Comparison of ENCODE assay signal across 37 cellular contexts in genomic region chr6:156514186-156514585, GRCh38.
A peak's percentile ranks its signal among the peaks of the same experiment; 100 is the strongest.
DNase-seq lines count a peak whose midpoint lies in the region; ATAC-seq, FAIRE-seq and TF ChIP-seq lines count a peak whose summit lies in the region.
"Had no signal": no experiment of that assay in that cellular context is flagged by ENCODE, and none has a peak within 500 bp of the region (broad histone marks: within the 10 kb centered on the region; RNA-seq: fewer than 3 reads in every experiment).

No MANE protein-coding gene starts in this region.

- no peak overlapping the region for H3K4me3 ChIP-seq in HepG2 (replicated peaks in 1 of 3; ENCODE audit: insufficient read depth in 1 of 3, low read depth in 2 of 3, low read length in 3 of 3)
- H3K4me3 ChIP-seq in right lobe of liver, result no peak overlapping the region
- no peak overlapping the region for H3K4me3 ChIP-seq in esophagus muscularis mucosa
- no peak overlapping the region for H3K4me3 ChIP-seq in stomach smooth muscle (ENCODE audit: low read length in 2 of 2)
- H3K4me3 ChIP-seq: A549; BLaER1; BLaER1 treated with 17β-estradiol and CSF1 and Interleukin-3, amounts not matched to agents 10 nM and 100 nM had no signal

- H3K4me3 Mint-ChIP-seq in stimulated activated effector memory CD8-positive, alpha-beta T cell treated with anti-CD3 and anti-CD28 coated beads, Interleukin-12 subunit alpha, Interleukin-12 subunit beta, amount 100 ng/mL, for 72 hours, result no peak overlapping the region
- H3K4me3 Mint-ChIP-seq: B cell; CD14-positive monocyte; CD4-positive, alpha-beta memory T cell; CD4-positive, alpha-beta T cell; CD4-positive, CD25-positive, alpha-beta regulatory T cell; CD8-positive, alpha-beta memory T cell; CD8-positive, alpha-beta T cell had no signal

- no TSS peak for BruUV-seq in HepG2 (replicated peaks; lab: Mats Ljungman, UMichigan)

- H3K4me2 ChIP-seq in HepG2 (ENCODE audit: low read depth, low read length), result no peak overlapping the region
- H3K4me2 ChIP-seq: A549, BLaER1 had no signal

- ATAC-seq in HepG2 (no peak), right lobe of liver (no peak), HG03432 (IDR thresholded peaks at IDR 0.05; ENCODE audit: unreplicated experiment) (no peak)
- no peak for ATAC-seq in stimulated activated effector memory CD8-positive, alpha-beta T cell treated with anti-CD3 and anti-CD28 coated beads, Interleukin-12 subunit alpha, Interleukin-12 subunit beta, amount 100 ng/mL, for 72 hours
- ATAC-seq: A549; CD8-positive, alpha-beta T cell had no signal

- TF ChIP-seq EP300 in HepG2 (IDR thresholded peaks at IDR 0.05; ENCODE audit: low read depth in 2 of 2, low read length in 2 of 2) (no peak), HepG2 (CRISPR knock-in tag; IDR thresholded peaks at IDR 0.05; ENCODE audit: borderline replicate concordance) (no peak), esophagus muscularis mucosa (IDR thresholded peaks at IDR 0.05) (no peak)

- 51% methylated on average over 7 of the region's 7 CpGs for WGBS in HepG2 (ENCODE audit: low lambda C conversion rate)
- 100% methylated on average over 3 of the region's 7 CpGs for WGBS in right lobe of liver (ENCODE audit: insufficient coverage, low coverage, low lambda C conversion rate, missing lambda C conversion rate)
- WGBS in esophagus muscularis mucosa, result 98% methylated on average over 7 of the region's 7 CpGs

- H3K36me3 ChIP-seq in HepG2 (replicated peaks in 1 of 2; ENCODE audit: control insufficient read depth in 1 of 2, insufficient read depth in 2 of 2, low read length in 2 of 2) (no peaks in the 10 kb centered on the region), right lobe of liver (no peaks in the 10 kb centered on the region), esophagus muscularis mucosa (no peaks in the 10 kb centered on the region), stomach smooth muscle (ENCODE audit: control insufficient read depth in 2 of 2, insufficient read depth in 2 of 2, low read length in 2 of 2) (no peaks in the 10 kb centered on the region)
- H3K36me3 ChIP-seq: BE2C; BLaER1; BLaER1 treated with 17β-estradiol and CSF1 and Interleukin-3, amounts not matched to agents 10 nM and 100 nM had no signal

- CTCF ChIA-PET in HepG2 (lab: Yijun Ruan, JAX; ENCODE audit: low intra/inter-chr PET ratio, low total read pairs), result no interaction called here

- intact Hi-C loops in HepG2 (cut with micrococcal nuclease; ENCODE audit: unreplicated experiment) (no loop called here), right lobe of liver (cut with DNase I) (no loop called here), esophagus muscularis mucosa (cut with DNase I) (no loop called here)

- POLR2A ChIA-PET in HepG2 (lab: Yijun Ruan, JAX), result no interaction called here

- peaks cover 0 to 16% of the 10 kb centered on the region in 2 experiments; a peak in 1 of 5 replicates for H3K27me3 ChIP-seq in HepG2 (ENCODE audit: control insufficient read depth in 1 of 2, insufficient read depth in 2 of 2, low read length in 2 of 2)
- H3K27me3 ChIP-seq in right lobe of liver, result no peaks in the 10 kb centered on the region
- no peaks in the 10 kb centered on the region for H3K27me3 ChIP-seq in esophagus muscularis mucosa
- H3K27me3 ChIP-seq in stomach smooth muscle (ENCODE audit: control insufficient read depth in 1 of 2, insufficient read depth in 2 of 2, low read length in 2 of 2), result no peaks in the 10 kb centered on the region
- H3K27me3 ChIP-seq: BE2C; BLaER1; BLaER1 treated with 17β-estradiol and CSF1 and Interleukin-3, amounts not matched to agents 10 nM and 100 nM had no signal

- H3K9me3 ChIP-seq in HepG2 (ENCODE audit: low read length) (no peaks in the 10 kb centered on the region), right lobe of liver (no peaks in the 10 kb centered on the region), esophagus muscularis mucosa (no peaks in the 10 kb centered on the region), stomach smooth muscle (ENCODE audit: control insufficient read depth in 2 of 2, low read length in 2 of 2) (no peaks in the 10 kb centered on the region)
- H3K9me3 ChIP-seq: A549, BE2C, Caco-2 had no signal

- H2AFZ ChIP-seq in HepG2 (ENCODE audit: low read length), result no peak overlapping the region

- no peaks in the 10 kb centered on the region for H3K36me3 Mint-ChIP-seq in stimulated activated effector memory CD8-positive, alpha-beta T cell treated with anti-CD3 and anti-CD28 coated beads, Interleukin-12 subunit alpha, Interleukin-12 subunit beta, amount 100 ng/mL, for 72 hours
- H3K36me3 Mint-ChIP-seq: CD14-positive monocyte; CD4-positive, alpha-beta memory T cell; CD4-positive, CD25-positive, alpha-beta regulatory T cell; CD8-positive, alpha-beta T cell had no signal

- TF ChIP-seq POLR2A in HepG2 (IDR thresholded peaks at IDR 0.05; ENCODE audit: insufficient read depth in 1 of 2, low read depth in 2 of 2, low read length in 2 of 2) (no peak), right lobe of liver (IDR thresholded peaks at IDR 0.05) (no peak), esophagus muscularis mucosa (IDR thresholded peaks at IDR 0.05; ENCODE audit: low read depth) (no peak)

- no peak overlapping the region for H3K27ac ChIP-seq in HepG2 (ENCODE audit: extremely low read length, insufficient read depth, low read length)
- no peak overlapping the region for H3K27ac ChIP-seq in right lobe of liver
- H3K27ac ChIP-seq in esophagus muscularis mucosa (replicated peaks in 1 of 4), result no peak overlapping the region
- H3K27ac ChIP-seq in stomach smooth muscle (ENCODE audit: low read length), result peak overlapping the region; percentile 11
- H3K27ac ChIP-seq: 22Rv1; A549; BLaER1; BLaER1 treated with 17β-estradiol and CSF1 and Interleukin-3, amounts not matched to agents 10 nM and 100 nM; C4-2B had no signal

- no peaks in the 10 kb centered on the region for H3K79me2 ChIP-seq in HepG2 (ENCODE audit: insufficient read depth, low read length)

- H3K27ac Mint-ChIP-seq in stimulated activated effector memory CD8-positive, alpha-beta T cell treated with anti-CD3 and anti-CD28 coated beads, Interleukin-12 subunit alpha, Interleukin-12 subunit beta, amount 100 ng/mL, for 72 hours, result no peak overlapping the region
- H3K27ac Mint-ChIP-seq: B cell; CD14-positive monocyte; CD4-positive, alpha-beta memory T cell; CD4-positive, alpha-beta T cell; CD4-positive, CD25-positive, alpha-beta regulatory T cell; CD8-positive, alpha-beta memory T cell; CD8-positive, alpha-beta T cell had no signal

- TF ChIP-seq CTCF in HepG2 (CRISPR knock-in tag; IDR thresholded peaks at IDR 0.05) (no peak), right lobe of liver (IDR thresholded peaks at IDR 0.05) (no peak), esophagus muscularis mucosa (IDR thresholded peaks at IDR 0.05) (no peak)

- H3K9me3 Mint-ChIP-seq in stimulated activated effector memory CD8-positive, alpha-beta T cell treated with anti-CD3 and anti-CD28 coated beads, Interleukin-12 subunit alpha, Interleukin-12 subunit beta, amount 100 ng/mL, for 72 hours, result no peaks in the 10 kb centered on the region
- H3K9me3 Mint-ChIP-seq: CD4-positive, alpha-beta T cell had no signal

- no peak for TF ChIP-seq RAD21 in HepG2 (CRISPR knock-in tag; IDR thresholded peaks at IDR 0.05)

- H3K9ac ChIP-seq in HepG2 (ENCODE audit: insufficient read depth, low read depth, low read length) (no peak overlapping the region), stomach smooth muscle (ENCODE audit: low read length in 2 of 2) (no peak overlapping the region)
- H3K9ac ChIP-seq: BLaER1; BLaER1 treated with 17β-estradiol and CSF1 and Interleukin-3, amounts not matched to agents 10 nM and 100 nM had no signal

- no peak for DNase-seq in HepG2 (ENCODE audit: low spot score)
- DNase-seq in right lobe of liver, result no peak
- DNase-seq in esophagus muscularis mucosa (ENCODE audit: extremely low spot score), result peak; percentile 89
- peak; percentile 66 for DNase-seq in left kidney (ENCODE audit: low read depth, low spot score)
- DNase-seq in GF-D8 (lab: John Stamatoyannopoulos, UW), result no peak
- DNase-seq in stimulated activated effector memory CD8-positive, alpha-beta T cell treated with anti-CD3 and anti-CD28 coated beads, Interleukin-12 subunit alpha, Interleukin-12 subunit beta, amount 100 ng/mL, for 72 hours (ENCODE audit: low spot score in 2 of 2), result no peak
- DNase-seq: 8988T; ACHN; AML-193; BE2C; C1 segment of cervical spinal cord; Caco-2; Calu3; CD4-positive, alpha-beta memory T cell; CD4-positive, alpha-beta T cell; CD4-positive, CD25-positive, alpha-beta regulatory T cell; CD8-positive, alpha-beta memory T cell; CD8-positive, alpha-beta T cell; COR-L47; DMS 273 treated with DMSO at 0.1 percent for 48 hours; DMS153; DMS53; DMS79; DMS79 treated with DMSO at 0.1 percent for 48 hours; DND-41; EL had no signal

- no peak for FAIRE-seq in HepG2 (lab: Jason Lieb, UNC)
- FAIRE-seq: A204.1, A549, D721Med had no signal

- no peaks in the 10 kb centered on the region for H4K20me1 ChIP-seq in HepG2 (ENCODE audit: insufficient read depth, low read length)
- H4K20me1 ChIP-seq: BLaER1; BLaER1 treated with 17β-estradiol and CSF1 and Interleukin-3, amounts not matched to agents 10 nM and 100 nM had no signal

- H3K4me1 ChIP-seq in HepG2 (ENCODE audit: insufficient read depth, low read length), result no peaks in the 10 kb centered on the region
- peaks cover 0 to 12% (median 5%) of the 10 kb centered on the region in 4 donors for H3K4me1 ChIP-seq in right lobe of liver
- no peaks in the 10 kb centered on the region for H3K4me1 ChIP-seq in esophagus muscularis mucosa
- peaks cover 35% of the 10 kb centered on the region for H3K4me1 ChIP-seq in stomach smooth muscle (ENCODE audit: control insufficient read depth, insufficient read depth, low read length)
- H3K4me1 ChIP-seq: A549, BE2C, Caco-2 had no signal

- peaks cover 6% of the 10 kb centered on the region for H3K4me1 Mint-ChIP-seq in stimulated activated effector memory CD8-positive, alpha-beta T cell treated with anti-CD3 and anti-CD28 coated beads, Interleukin-12 subunit alpha, Interleukin-12 subunit beta, amount 100 ng/mL, for 72 hours
- H3K4me1 Mint-ChIP-seq: CD4-positive, alpha-beta memory T cell; CD4-positive, CD25-positive, alpha-beta regulatory T cell had no signal

- in situ Hi-C loops in HepG2 (cut with HindIII; ENCODE audit: extremely low pct_ligation_motif_present, low pct_unique_long_range_greater_than_20kb), result no loop called here

TF ChIP-seq in HepG2, 621 proteins besides CTCF, POLR2A, EP300 and RAD21:
- TF ChIP-seq RAD51 (IDR thresholded peaks at IDR 0.05; ENCODE audit: borderline replicate concordance), result peak; percentile 8; the same call in 1 of the 2 replicates
- TF ChIP-seq PBX2 (CRISPR knock-in tag; IDR thresholded peaks at IDR 0.05), result no peak
- no peak for TF ChIP-seq YY1 (IDR thresholded peaks at IDR 0.05; ENCODE audit: insufficient read depth, insufficient replicate concordance, low read depth, low read length)

Comparison
In these comparisons a context has a peak if more than half of its experiments do, and no peak if none do; other contexts are left out.
1. DNase-seq: peak in esophagus muscularis mucosa (single experiment) and left kidney (single experiment); none in HepG2 (single experiment), right lobe of liver (0 of 3), GF-D8 (single experiment) and stimulated activated effector memory CD8-positive, alpha-beta T cell treated with anti-CD3 and anti-CD28 coated beads, Interleukin-12 subunit alpha, Interleukin-12 subunit beta, amount 100 ng/mL, for 72 hours (0 of 2).